10 cellular contexts compared by ENCODE assay signal in the genomic region with DNA sequence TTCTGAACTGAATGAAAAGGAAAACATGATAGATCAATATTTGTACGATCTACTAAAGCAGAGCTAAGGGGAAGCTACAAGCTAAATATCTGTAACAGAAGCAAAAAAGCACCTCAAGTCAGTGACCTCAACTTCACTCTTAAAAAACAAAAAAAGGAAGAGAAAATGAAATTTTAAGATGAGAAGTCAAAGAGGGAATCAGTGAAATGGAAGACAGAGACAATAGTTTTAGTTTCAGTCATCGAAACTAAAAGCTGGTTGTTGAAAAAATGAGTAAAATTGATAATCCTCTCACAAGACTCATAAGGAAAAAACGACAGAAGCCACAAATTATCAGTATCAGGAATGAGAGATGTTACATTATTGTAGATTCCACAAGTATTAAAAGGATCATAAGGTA. TPM values are rescaled to one million over a fixed set of nuclear protein-coding genes. Genes with fewer than 3 reads are reported as not detected.
DNase-seq lines count a peak whose midpoint lies in the region; ATAC-seq and TF ChIP-seq lines count a peak whose summit lies in the region.
"Had no signal": no experiment of that assay in that cellular context is flagged by ENCODE, and none has a peak within 500 bp of the region (broad histone marks: within the 10 kb centered on the region; RNA-seq: fewer than 3 reads in every experiment).

No MANE protein-coding gene starts in this region.

- no peaks in the 10 kb centered on the region for H3K36me3 ChIP-seq in uterus

- no peaks in the 10 kb centered on the region for H3K4me1 ChIP-seq in uterus

- TF ChIP-seq CTCF in uterus (IDR thresholded peaks at IDR 0.05), result no peak

- no peaks in the 10 kb centered on the region for H3K27me3 ChIP-seq in uterus

- no peak for TF ChIP-seq POLR2A in GM18505 (IDR thresholded peaks at IDR 0.05; ENCODE audit: borderline replicate concordance, extremely low read depth, insufficient read depth, insufficient read length)
- no peak for TF ChIP-seq POLR2A in uterus (IDR thresholded peaks at IDR 0.05)

- DNase-seq in uterus (no peak), glomerular visceral epithelial cell (ENCODE audit: extremely low spot score) (no peak), NCI-H345 (lab: John Stamatoyannopoulos, UW) (no peak), LoVo (ENCODE audit: low spot score) (no peak)

- no peaks in the 10 kb centered on the region for H3K9me3 ChIP-seq in uterus

- H3K27ac ChIP-seq in uterus, result no peak overlapping the region
- H3K27ac ChIP-seq: skin epidermis had no signal

- ATAC-seq in GM18505 (IDR thresholded peaks at IDR 0.05; ENCODE audit: unreplicated experiment) (peak; percentile 98), GM19395 (IDR thresholded peaks at IDR 0.05; ENCODE audit: unreplicated experiment) (peak; percentile 96), HG02852 (IDR thresholded peaks at IDR 0.05; ENCODE audit: unreplicated experiment) (peak; percentile 97), HG03558 (IDR thresholded peaks at IDR 0.05; ENCODE audit: extremely low read depth, unreplicated experiment) (peak; percentile 95)
- ATAC-seq: SK-N-SH treated with all-trans-retinoic acid at 6 μM for 48 hours had no signal

- H3K4me3 ChIP-seq in uterus, result no peak overlapping the region
- H3K4me3 ChIP-seq: skin epidermis had no signal

- intact Hi-C loops in uterus (cut with DNase I; ENCODE audit: low total_unique reads), result no loop called here

RNA-seq across cellular contexts. Expression of gene SLC2A13, which starts 11.9 kb away (rescaled TPM):
- total RNA-seq in uterus, result 10 to 100 TPM; 12.8 to 31.7 (median 15.3) TPM
